Comparison of ENCODE assay signal across 11 cellular contexts in the genomic region with DNA sequence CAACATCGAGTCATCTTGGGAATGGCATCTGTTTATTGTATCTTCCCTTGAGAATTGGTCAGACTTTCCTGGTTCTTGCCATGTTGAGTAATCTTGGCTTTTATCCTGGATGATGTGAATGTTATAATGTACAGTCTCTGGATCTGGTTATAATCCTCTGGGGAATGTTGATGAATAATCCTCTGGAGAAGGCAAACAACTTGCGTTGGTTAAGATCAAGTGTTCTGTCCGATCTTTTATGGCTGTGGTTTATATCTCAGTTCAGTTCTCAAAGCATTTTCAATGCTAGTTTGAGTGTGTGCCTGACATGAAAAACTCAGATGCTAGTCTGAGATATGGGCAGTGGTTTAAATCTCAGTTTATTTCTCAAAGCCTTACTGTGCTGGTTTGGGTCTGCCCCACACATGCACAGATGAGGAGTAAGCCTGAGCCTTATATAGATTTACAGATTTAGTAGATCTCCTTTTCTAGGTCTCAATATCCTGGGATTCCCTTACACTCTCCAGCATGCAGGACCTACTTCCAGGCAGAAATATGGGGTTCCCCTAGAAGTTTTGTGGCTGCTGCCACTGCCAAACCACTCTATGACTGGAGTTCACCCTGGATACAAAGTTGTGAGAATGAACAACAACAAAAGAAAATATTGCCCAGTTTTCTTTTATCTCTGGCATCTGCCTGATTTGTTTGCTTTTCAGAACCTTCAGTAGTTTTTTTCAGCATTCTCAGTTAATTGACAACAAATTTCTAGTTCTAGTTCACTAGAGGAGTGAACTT.
DNase-seq lines count a peak whose midpoint lies in the region; TF ChIP-seq lines count a peak whose summit lies in the region.
"Had no signal": no experiment of that assay in that cellular context is flagged by ENCODE, and none has a peak within 500 bp of the region (broad histone marks: within the 10 kb centered on the region; RNA-seq: fewer than 3 reads in every experiment).

No MANE protein-coding gene starts in this region.

- H3K18ac ChIP-seq in mesendoderm (ENCODE audit: low read length) = peak overlapping the region; percentile 56

- no peak overlapping the region for H2BK15ac ChIP-seq in mesendoderm (replicated peaks; ENCODE audit: low read depth)

- H3K27ac Mint-ChIP-seq in T-helper 2 cell treated with Interferon-gamma antibody and Interleukin-4, amounts not matched to agents 5 μg/mL and 100 μg/mL, for 36 hours = no peak overlapping the region
- H3K27ac Mint-ChIP-seq: WTC11 had no signal

- H4K8ac ChIP-seq in mesendoderm (ENCODE audit: low read depth, low read length) = no peak overlapping the region

- no peak overlapping the region for H4K5ac ChIP-seq in mesendoderm (ENCODE audit: low read length)

- H3K9ac ChIP-seq in mesendoderm (ENCODE audit: low read length) = no peak overlapping the region
- H3K9ac ChIP-seq: BLaER1 had no signal

- H3K23ac ChIP-seq in mesendoderm (ENCODE audit: low read length) = no peak overlapping the region

- no peaks in the 10 kb centered on the region for H3K79me2 ChIP-seq in mesendoderm (ENCODE audit: control insufficient read depth, insufficient read depth, low read length)

- no peaks in the 10 kb centered on the region for H3K4me1 ChIP-seq in mesendoderm (ENCODE audit: control insufficient read depth, low read depth, low read length)
- H3K4me1 ChIP-seq in ovary (ENCODE audit: insufficient read depth) = peaks cover 2% of the 10 kb centered on the region
- H3K4me1 ChIP-seq: ascending aorta, BLaER1 had no signal

- no peaks in the 10 kb centered on the region for H3K36me3 ChIP-seq in brain microvascular endothelial cell (replicated peaks)
- no peaks in the 10 kb centered on the region for H3K36me3 ChIP-seq in mesendoderm (ENCODE audit: control insufficient read depth, insufficient read depth, low read length)
- H3K36me3 ChIP-seq in ovary = no peaks in the 10 kb centered on the region
- H3K36me3 ChIP-seq: ascending aorta, BLaER1 had no signal

- H3K4me1 Mint-ChIP-seq in T-helper 2 cell treated with Interferon-gamma antibody and Interleukin-4, amounts not matched to agents 5 μg/mL and 100 μg/mL, for 36 hours (ENCODE audit: low read depth) = no peaks in the 10 kb centered on the region

- H2BK5ac ChIP-seq in mesendoderm (ENCODE audit: low read length) = no peak overlapping the region

- H2BK120ac ChIP-seq in mesendoderm (ENCODE audit: low read depth, low read length) = peak overlapping the region; percentile 51

- H3K4me3 ChIP-seq in brain microvascular endothelial cell (ENCODE audit: low read depth, low read length) = no peak overlapping the region
- no peak overlapping the region for H3K4me3 ChIP-seq in mesendoderm (ENCODE audit: low read length)
- H3K4me3 ChIP-seq in ovary = no peak overlapping the region
- H3K4me3 ChIP-seq: ascending aorta, BLaER1 had no signal

- no peak for TF ChIP-seq EP300 in ovary (IDR thresholded peaks at IDR 0.05)

- WGBS in mesendoderm (ENCODE audit: extremely low coverage, insufficient coverage, low lambda C conversion rate) = no CpG with 5 or more reads among the region's 3 CpGs
- WGBS in ovary, 3 donors = 9 to 34% (median 23%) methylated on average over 3 of the region's 3 CpGs

- H2AK5ac ChIP-seq in mesendoderm (ENCODE audit: low read length) = no peak overlapping the region

- no peak overlapping the region for H3K4me2 ChIP-seq in mesendoderm (ENCODE audit: low read length)
- H3K4me2 ChIP-seq: BLaER1 had no signal

- no peak for TF ChIP-seq POLR2A in ovary (IDR thresholded peaks at IDR 0.05)

- H3K27me3 ChIP-seq in brain microvascular endothelial cell (replicated peaks) (no peaks in the 10 kb centered on the region), mesendoderm (ENCODE audit: insufficient read depth, low read length, poor library complexity) (no peaks in the 10 kb centered on the region), ovary (no peaks in the 10 kb centered on the region)
- H3K27me3 ChIP-seq: ascending aorta, BLaER1 had no signal

- peak; percentile 90 for DNase-seq in A172 (ENCODE audit: low spot score)
- peak; percentile 93 for DNase-seq in HT1080 (ENCODE audit: low read depth)
- DNase-seq in brain microvascular endothelial cell = peak; percentile 53
- DNase-seq in mesendoderm = no peak
- DNase-seq in T-helper 2 cell treated with Interferon-gamma antibody and Interleukin-4, amounts not matched to agents 5 μg/mL and 100 μg/mL, for 36 hours (ENCODE audit: low spot score) = no peak
- DNase-seq in ovary = no peak
- DNase-seq in NCI-H1930 (lab: John Stamatoyannopoulos, UW) = no peak
- DNase-seq in UCSD-AML1 (lab: John Stamatoyannopoulos, UW; ENCODE audit: unreplicated experiment) = no peak

- no peak overlapping the region for H3K56ac ChIP-seq in mesendoderm (ENCODE audit: low read length)

- intact Hi-C loops in ovary (cut with DNase I) = no loop called here

- H3K9me3 Mint-ChIP-seq in T-helper 2 cell treated with Interferon-gamma antibody and Interleukin-4, amounts not matched to agents 5 μg/mL and 100 μg/mL, for 36 hours = no peaks in the 10 kb centered on the region

- TF ChIP-seq CTCF in brain microvascular endothelial cell (IDR thresholded peaks at IDR 0.05; ENCODE audit: low read depth, low read length, missing control alignments) (no peak), ovary (IDR thresholded peaks at IDR 0.05) (no peak)

- no peak overlapping the region for H3K4ac ChIP-seq in mesendoderm (ENCODE audit: low read depth, low read length)

- H3K4me3 Mint-ChIP-seq in T-helper 2 cell treated with Interferon-gamma antibody and Interleukin-4, amounts not matched to agents 5 μg/mL and 100 μg/mL, for 36 hours = no peak overlapping the region
- H3K4me3 Mint-ChIP-seq: WTC11 had no signal

- no peaks in the 10 kb centered on the region for H3K36me3 Mint-ChIP-seq in T-helper 2 cell treated with Interferon-gamma antibody and Interleukin-4, amounts not matched to agents 5 μg/mL and 100 μg/mL, for 36 hours (ENCODE audit: low read depth)
- H3K36me3 Mint-ChIP-seq: WTC11 had no signal

- H3K27ac ChIP-seq in brain microvascular endothelial cell = peak overlapping the region; percentile 47
- no peak overlapping the region for H3K27ac ChIP-seq in mesendoderm (ENCODE audit: low read depth, low read length)
- H3K27ac ChIP-seq in ovary = no peak overlapping the region
- H3K27ac ChIP-seq: ascending aorta, BLaER1 had no signal

- H3K27me3 Mint-ChIP-seq in T-helper 2 cell treated with Interferon-gamma antibody and Interleukin-4, amounts not matched to agents 5 μg/mL and 100 μg/mL, for 36 hours (ENCODE audit: low read depth) = peaks cover 33% of the 10 kb centered on the region

- in situ Hi-C loops in brain microvascular endothelial cell (cut with HindIII; ENCODE audit: low pct_ligation_motif_present, low sequenced_read_pairs) = no loop called here

- no peaks in the 10 kb centered on the region for H3K79me1 ChIP-seq in mesendoderm (ENCODE audit: low read length)

- no peaks in the 10 kb centered on the region for H3K9me3 ChIP-seq in ovary
- H3K9me3 ChIP-seq: ascending aorta had no signal

Comparison
In these comparisons a context has a peak if more than half of its experiments do, and no peak if none do; other contexts are left out.
1. DNase-seq: peak in A172 (single experiment), HT1080 (single experiment) and brain microvascular endothelial cell (single experiment); none in mesendoderm (single experiment), T-helper 2 cell treated with Interferon-gamma antibody and Interleukin-4, amounts not matched to agents 5 μg/mL and 100 μg/mL, for 36 hours (single experiment), ovary (0 of 5), NCI-H1930 (0 of 2) and UCSD-AML1 (single experiment).